Comparison of ENCODE assay signal across 8 cellular contexts in the genomic region with DNA sequence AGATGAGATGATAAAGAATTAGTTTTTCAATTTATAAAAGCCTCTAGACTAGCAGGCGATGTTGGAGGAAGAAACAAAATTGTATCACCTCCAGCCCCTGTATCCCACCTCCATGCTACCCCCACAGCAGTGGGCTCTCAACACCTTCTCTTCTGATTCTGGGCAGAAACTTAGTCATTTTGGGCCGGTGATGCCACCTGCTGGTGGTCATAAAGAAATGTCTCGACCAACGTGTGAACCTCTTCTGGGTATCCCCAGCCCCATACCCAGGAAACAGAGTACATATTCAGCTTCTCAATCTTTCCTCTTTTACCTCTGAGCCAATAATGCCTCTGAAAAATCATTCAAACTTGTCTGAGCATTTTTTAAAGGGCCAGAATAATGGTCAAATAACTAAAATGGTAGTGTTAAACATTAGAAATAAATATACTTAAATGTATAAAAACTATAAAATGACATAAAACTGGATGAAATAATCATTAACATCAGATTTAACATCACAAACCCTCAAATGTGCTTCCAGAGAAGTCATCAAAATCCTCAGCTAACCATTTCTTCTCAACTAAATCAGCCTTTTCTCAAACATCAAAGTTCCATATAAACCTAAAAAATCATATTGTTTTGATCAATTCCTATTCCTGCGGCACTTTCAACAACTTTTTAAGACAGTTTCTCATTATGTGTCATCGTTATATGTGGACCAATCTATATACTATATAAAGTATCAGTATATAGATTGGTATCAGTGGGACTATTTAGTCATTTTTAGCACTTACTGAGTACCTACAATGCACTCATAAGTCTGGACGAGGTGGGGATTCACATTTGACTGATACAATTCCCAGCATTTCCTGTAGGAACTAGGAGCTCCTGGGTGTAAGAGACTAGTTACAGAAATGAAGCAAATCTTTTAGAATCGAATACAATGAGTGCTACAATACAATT.
DNase-seq lines count a peak whose midpoint lies in the region; ATAC-seq and TF ChIP-seq lines count a peak whose summit lies in the region.

No MANE protein-coding gene starts in this region.

- no peak overlapping the region for H3K4me2 ChIP-seq in PC-3 (ENCODE audit: low read length)

- H3K27ac ChIP-seq in PC-3 (ENCODE audit: low read length) = no peak overlapping the region
- no peak overlapping the region for H3K27ac ChIP-seq in suprapubic skin

- H3K79me2 ChIP-seq in PC-3 (ENCODE audit: low read length) = peaks cover 10% of the 10 kb centered on the region; the same call in 1 of the 2 replicates

- CTCF ChIA-PET in PC-3 (lab: Charles Lee) = interaction anchor here (0.8 kb wide), 1 partner anchor 133 kb away, joined by 4 read pairs; no protein-coding TSS in a partner anchor

- H3K36me3 ChIP-seq in PC-3 (ENCODE audit: low read depth, low read length) = peaks cover 6% of the 10 kb centered on the region; the same call in 1 of the 2 replicates
- H3K36me3 ChIP-seq in suprapubic skin = peaks cover 20% of the 10 kb centered on the region

- TF ChIP-seq POLR2A in suprapubic skin (IDR thresholded peaks at IDR 0.05) = no peak

- ATAC-seq in PC-3 (peak; percentile 67), HG02759 (IDR thresholded peaks at IDR 0.05; ENCODE audit: unreplicated experiment) (no peak)

- H3K9ac ChIP-seq in PC-3 (ENCODE audit: low read length) = no peak overlapping the region

- no peak for TF ChIP-seq EP300 in suprapubic skin (IDR thresholded peaks at IDR 0.05)

- intact Hi-C loops in PC-3 (cut with micrococcal nuclease) = loop anchor here (2.0 to 10.0 kb wide), 3 partner anchors 68 to 145 kb away; partner anchors contain the start of gene ATXN2

- no peaks in the 10 kb centered on the region for H3K4me1 ChIP-seq in PC-3 (ENCODE audit: insufficient read depth, low read length)
- H3K4me1 ChIP-seq in suprapubic skin = no peaks in the 10 kb centered on the region

- peak; percentile 9 for DNase-seq in Caki2 (ENCODE audit: low read depth)
- peak; percentile 17 for DNase-seq in HS-27A (ENCODE audit: low read depth)
- DNase-seq in PC-3 = peak; percentile 71
- peak; percentile 60 for DNase-seq in activated T-cell treated with anti-CD3 and anti-CD28 coated beads, Interleukin-2, amount 50 U/mL, for 1 hour
- peak; percentile 72 for DNase-seq in fibroblast of pulmonary artery (ENCODE audit: low read depth)
- peak in 29 of 56 donors; percentile 0 to 46 (median 14) for DNase-seq in nucleus accumbens (lab: John Stamatoyannopoulos, UW)
- no peak for DNase-seq in suprapubic skin (ENCODE audit: low spot score in 2 of 2)

- TF ChIP-seq CTCF in PC-3 (conservative IDR thresholded peaks at IDR 0.05; ENCODE audit: low read depth, low read length) = peak; percentile 92
- TF ChIP-seq CTCF in fibroblast of pulmonary artery (IDR thresholded peaks at IDR 0.05; ENCODE audit: low read length, missing control alignments) = peak; percentile 76
- TF ChIP-seq CTCF in suprapubic skin (IDR thresholded peaks at IDR 0.05) = peak; percentile 52 to 62

- H3K9me2 ChIP-seq in PC-3 (replicated peaks; ENCODE audit: low read length) = no peaks in the 10 kb centered on the region

- no TSS peak for BruUV-seq in PC-3 (replicated peaks; lab: Mats Ljungman, UMichigan)

- 56% methylated on average over 8 of the region's 8 CpGs for whole genome bisulfite sequencing in suprapubic skin

- peaks cover 5% of the 10 kb centered on the region for H3F3A ChIP-seq in PC-3 (ENCODE audit: low read length, unreplicated experiment)

- H2AFZ ChIP-seq in PC-3 (ENCODE audit: low read length) = no peak overlapping the region

- H4K20me1 ChIP-seq in PC-3 (ENCODE audit: low read length) = no peaks in the 10 kb centered on the region

- no peaks in the 10 kb centered on the region for H3K9me3 ChIP-seq in PC-3 (ENCODE audit: low read length)
- no peaks in the 10 kb centered on the region for H3K9me3 ChIP-seq in suprapubic skin

- H3K4me3 ChIP-seq in PC-3 (ENCODE audit: low read length) (no peak overlapping the region), fibroblast of pulmonary artery (replicated peaks; ENCODE audit: low read depth, low read length) (no peak overlapping the region), suprapubic skin (no peak overlapping the region)

- in situ Hi-C loops in Caki2 (cut with HindIII; ENCODE audit: low pct_unique_long_range_greater_than_20kb, low sequenced_read_pairs) = no loop called here

- POLR2A ChIA-PET in PC-3 (lab: Charles Lee; ENCODE audit: unreplicated experiment) = no interaction called here

- H3K27me3 ChIP-seq in PC-3 (ENCODE audit: low read length) (no peaks in the 10 kb centered on the region), suprapubic skin (no peaks in the 10 kb centered on the region)

Comparison
In these comparisons a context has a peak if more than half of its experiments do, and no peak if none do; other contexts are left out.
1. DNase-seq: peak in Caki2 (single experiment), HS-27A (single experiment), PC-3 (single experiment), activated T-cell treated with anti-CD3 and anti-CD28 coated beads, Interleukin-2, amount 50 U/mL, for 1 hour (single experiment), fibroblast of pulmonary artery (single experiment) and nucleus accumbens (29 of 56); none in suprapubic skin (0 of 2).
2. Peak in every context shown above with its lines, with median percentiles within 50 percentile points of each other: CTCF ChIP-seq.